Comparison of ENCODE assay signal across 28 cellular contexts in genomic region chr7:12004547-12004946, GRCh38.
"Had no signal": no experiment of that assay in that cellular context is flagged by ENCODE, and none has a peak within 500 bp of the region (broad histone marks: within the 10 kb centered on the region; RNA-seq: fewer than 3 reads in every experiment).

No MANE protein-coding gene starts in this region.

- H3K27me3 Mint-ChIP-seq: progenitor cell of endocrine pancreas; stimulated activated naive CD8-positive, alpha-beta T cell treated with anti-CD3 and anti-CD28 coated beads, Interleukin-15, Interleukin-2, amounts not matched to agents 100 ng/mL and 50 ng/mL, for 24 hours; type B pancreatic cell had no signal

- H3K4me1 Mint-ChIP-seq: naive thymus-derived CD8-positive, alpha-beta T cell; stimulated activated effector memory CD8-positive, alpha-beta T cell treated with anti-CD3 and anti-CD28 coated beads, Interleukin-12 subunit alpha, Interleukin-12 subunit beta, amount 100 ng/mL, for 72 hours had no signal

- H3K36me3 ChIP-seq: left lung, lower lobe of right lung, neutrophil, ovary, right atrium auricular region, right lobe of liver, suprapubic skin, thoracic aorta, tibial artery, uterus had no signal

- ATAC-seq: left cardiac atrium; left lung; lower lobe of right lung; naive thymus-derived CD8-positive, alpha-beta T cell; right lobe of liver; stimulated activated effector memory CD8-positive, alpha-beta T cell treated with anti-CD3 and anti-CD28 coated beads, Interleukin-12 subunit alpha, Interleukin-12 subunit beta, amount 100 ng/mL, for 72 hours had no signal

- H3K4me1 ChIP-seq: left lung, lower lobe of right lung, right atrium auricular region, right lobe of liver, suprapubic skin, tibial artery, uterus had no signal

- H3K9me3 ChIP-seq: left lung, lower lobe of right lung, ovary, right atrium auricular region, right lobe of liver, suprapubic skin, thoracic aorta, tibial artery, uterus had no signal

- H3K4me3 Mint-ChIP-seq: naive thymus-derived CD8-positive, alpha-beta T cell; nephron; neural crest cell; stimulated activated effector memory CD8-positive, alpha-beta T cell treated with anti-CD3 and anti-CD28 coated beads, Interleukin-12 subunit alpha, Interleukin-12 subunit beta, amount 100 ng/mL, for 72 hours; stimulated activated naive CD8-positive, alpha-beta T cell treated with anti-CD3 and anti-CD28 coated beads, Interleukin-15, Interleukin-2, amounts not matched to agents 100 ng/mL and 50 ng/mL, for 24 hours; type B pancreatic cell had no signal

- H3K27ac Mint-ChIP-seq: naive thymus-derived CD8-positive, alpha-beta T cell; nephron; progenitor cell of endocrine pancreas; stimulated activated effector memory CD8-positive, alpha-beta T cell treated with anti-CD3 and anti-CD28 coated beads, Interleukin-12 subunit alpha, Interleukin-12 subunit beta, amount 100 ng/mL, for 72 hours; stimulated activated naive CD8-positive, alpha-beta T cell treated with anti-CD3 and anti-CD28 coated beads, Interleukin-15, Interleukin-2, amounts not matched to agents 100 ng/mL and 50 ng/mL, for 24 hours; type B pancreatic cell had no signal

- H3K27me3 ChIP-seq: left lung, neutrophil, ovary, right atrium auricular region, right lobe of liver, suprapubic skin, tibial artery, uterus had no signal

- H3K27ac ChIP-seq: left lung, lower lobe of right lung, neutrophil, ovary, right atrium auricular region, right lobe of liver, suprapubic skin, thoracic aorta, tibial artery, uterus had no signal

- H3K36me3 Mint-ChIP-seq: naive thymus-derived CD8-positive, alpha-beta T cell; stimulated activated effector memory CD8-positive, alpha-beta T cell treated with anti-CD3 and anti-CD28 coated beads, Interleukin-12 subunit alpha, Interleukin-12 subunit beta, amount 100 ng/mL, for 72 hours; type B pancreatic cell had no signal

- H3K9me3 Mint-ChIP-seq: naive thymus-derived CD8-positive, alpha-beta T cell; nephron; neural crest cell; stimulated activated effector memory CD8-positive, alpha-beta T cell treated with anti-CD3 and anti-CD28 coated beads, Interleukin-12 subunit alpha, Interleukin-12 subunit beta, amount 100 ng/mL, for 72 hours; stimulated activated naive CD8-positive, alpha-beta T cell treated with anti-CD3 and anti-CD28 coated beads, Interleukin-15, Interleukin-2, amounts not matched to agents 100 ng/mL and 50 ng/mL, for 24 hours; type B pancreatic cell had no signal

- H3K4me3 ChIP-seq: left lung, lower lobe of right lung, ovary, right atrium auricular region, right lobe of liver, suprapubic skin, thoracic aorta, tibial artery, uterus had no signal

- DNase-seq: head of caudate nucleus; hippocampal formation; kidney glomerular epithelial cell; left cardiac atrium; left lung; lower lobe of right lung; mammary epithelial cell; midbrain; naive thymus-derived CD8-positive, alpha-beta T cell; ovary; right lobe of liver; stimulated activated CD4-positive, alpha-beta T cell treated with anti-CD3 and anti-CD28 coated beads, Interleukin-12 subunit alpha, Interleukin-12 subunit beta, amount 100 ng/mL, for 4 hours; stimulated activated CD4-positive, alpha-beta T cell treated with anti-CD3 and anti-CD28 coated beads, Interleukin-15, amount 100 ng/mL, for 24 hours; stimulated activated CD4-positive, alpha-beta T cell treated with anti-CD3 and anti-CD28 coated beads, Interleukin-2, amount 100 ng/mL, for 24 hours; stimulated activated CD4-positive, alpha-beta T cell treated with anti-CD3 and anti-CD28 coated beads, Interleukin-4, amount 100 ng/mL, for 24 hours; stimulated activated naive CD4-positive, alpha-beta T cell; tibial artery; uterus had no signal
